In the genomic region with DNA sequence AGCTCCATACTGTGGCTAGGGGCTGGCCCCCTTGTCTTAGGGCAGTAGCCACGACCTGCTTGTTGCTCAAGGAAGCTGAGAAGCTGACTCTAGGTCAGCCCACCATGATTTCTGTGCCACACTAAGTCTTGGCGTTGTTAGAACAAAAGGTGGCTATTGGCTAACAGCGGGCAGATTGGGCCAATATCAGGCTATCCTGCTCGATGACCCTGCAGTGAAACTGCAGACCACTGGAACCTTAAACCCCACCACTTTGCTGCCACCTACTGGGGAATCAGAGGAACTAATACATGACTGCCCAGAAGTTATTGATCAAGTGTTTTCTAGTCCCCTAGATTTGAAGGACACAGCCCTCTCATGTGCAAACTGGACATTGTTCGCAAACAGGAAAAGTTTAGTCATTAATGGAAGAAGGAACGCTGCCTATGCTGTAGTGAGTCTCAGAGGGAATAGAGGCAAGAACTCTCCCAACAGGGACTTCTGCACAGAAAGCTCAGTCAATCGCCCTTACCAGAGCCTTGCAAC, we compare ENCODE assay signal across 1 cellular context.
TF ChIP-seq lines count a peak whose summit lies in the region.

No MANE protein-coding gene starts in this region.

TF ChIP-seq in HepG2, 621 proteins besides CTCF, POLR2A, EP300 and RAD21 (continued from another document and continues in another):
- TF ChIP-seq, protein P1, sequence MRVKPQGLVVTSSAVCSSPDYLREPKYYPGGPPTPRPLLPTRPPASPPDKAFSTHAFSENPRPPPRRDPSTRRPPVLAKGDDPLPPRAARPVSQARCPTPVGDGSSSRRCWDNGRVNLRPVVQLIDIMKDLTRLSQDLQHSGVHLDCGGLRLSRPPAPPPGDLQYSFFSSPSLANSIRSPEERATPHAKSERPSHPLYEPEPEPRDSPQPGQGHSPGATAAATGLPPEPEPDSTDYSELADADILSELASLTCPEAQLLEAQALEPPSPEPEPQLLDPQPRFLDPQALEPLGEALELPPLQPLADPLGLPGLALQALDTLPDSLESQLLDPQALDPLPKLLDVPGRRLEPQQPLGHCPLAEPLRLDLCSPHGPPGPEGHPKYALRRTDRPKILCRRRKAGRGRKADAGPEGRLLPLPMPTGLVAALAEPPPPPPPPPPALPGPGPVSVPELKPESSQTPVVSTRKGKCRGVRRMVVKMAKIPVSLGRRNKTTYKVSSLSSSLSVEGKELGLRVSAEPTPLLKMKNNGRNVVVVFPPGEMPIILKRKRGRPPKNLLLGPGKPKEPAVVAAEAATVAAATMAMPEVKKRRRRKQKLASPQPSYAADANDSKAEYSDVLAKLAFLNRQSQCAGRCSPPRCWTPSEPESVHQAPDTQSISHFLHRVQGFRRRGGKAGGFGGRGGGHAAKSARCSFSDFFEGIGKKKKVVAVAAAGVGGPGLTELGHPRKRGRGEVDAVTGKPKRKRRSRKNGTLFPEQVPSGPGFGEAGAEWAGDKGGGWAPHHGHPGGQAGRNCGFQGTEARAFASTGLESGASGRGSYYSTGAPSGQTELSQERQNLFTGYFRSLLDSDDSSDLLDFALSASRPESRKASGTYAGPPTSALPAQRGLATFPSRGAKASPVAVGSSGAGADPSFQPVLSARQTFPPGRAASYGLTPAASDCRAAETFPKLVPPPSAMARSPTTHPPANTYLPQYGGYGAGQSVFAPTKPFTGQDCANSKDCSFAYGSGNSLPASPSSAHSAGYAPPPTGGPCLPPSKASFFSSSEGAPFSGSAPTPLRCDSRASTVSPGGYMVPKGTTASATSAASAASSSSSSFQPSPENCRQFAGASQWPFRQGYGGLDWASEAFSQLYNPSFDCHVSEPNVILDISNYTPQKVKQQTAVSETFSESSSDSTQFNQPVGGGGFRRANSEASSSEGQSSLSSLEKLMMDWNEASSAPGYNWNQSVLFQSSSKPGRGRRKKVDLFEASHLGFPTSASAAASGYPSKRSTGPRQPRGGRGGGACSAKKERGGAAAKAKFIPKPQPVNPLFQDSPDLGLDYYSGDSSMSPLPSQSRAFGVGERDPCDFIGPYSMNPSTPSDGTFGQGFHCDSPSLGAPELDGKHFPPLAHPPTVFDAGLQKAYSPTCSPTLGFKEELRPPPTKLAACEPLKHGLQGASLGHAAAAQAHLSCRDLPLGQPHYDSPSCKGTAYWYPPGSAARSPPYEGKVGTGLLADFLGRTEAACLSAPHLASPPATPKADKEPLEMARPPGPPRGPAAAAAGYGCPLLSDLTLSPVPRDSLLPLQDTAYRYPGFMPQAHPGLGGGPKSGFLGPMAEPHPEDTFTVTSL (CRISPR knock-in tag; IDR thresholded peaks at IDR 0.05; ENCODE audit: borderline replicate concordance), result peak; percentile 56
- no peak for TF ChIP-seq ISX (CRISPR knock-in tag; conservative IDR thresholded peaks at IDR 0.05)
- TF ChIP-seq, protein P2, sequence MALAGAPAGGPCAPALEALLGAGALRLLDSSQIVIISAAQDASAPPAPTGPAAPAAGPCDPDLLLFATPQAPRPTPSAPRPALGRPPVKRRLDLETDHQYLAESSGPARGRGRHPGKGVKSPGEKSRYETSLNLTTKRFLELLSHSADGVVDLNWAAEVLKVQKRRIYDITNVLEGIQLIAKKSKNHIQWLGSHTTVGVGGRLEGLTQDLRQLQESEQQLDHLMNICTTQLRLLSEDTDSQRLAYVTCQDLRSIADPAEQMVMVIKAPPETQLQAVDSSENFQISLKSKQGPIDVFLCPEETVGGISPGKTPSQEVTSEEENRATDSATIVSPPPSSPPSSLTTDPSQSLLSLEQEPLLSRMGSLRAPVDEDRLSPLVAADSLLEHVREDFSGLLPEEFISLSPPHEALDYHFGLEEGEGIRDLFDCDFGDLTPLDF (CRISPR knock-in tag; IDR thresholded peaks at IDR 0.05), result 0 out of 2 replicates have a peak, but pooled peaks have one; percentile 11
- TF ChIP-seq, protein P3, sequence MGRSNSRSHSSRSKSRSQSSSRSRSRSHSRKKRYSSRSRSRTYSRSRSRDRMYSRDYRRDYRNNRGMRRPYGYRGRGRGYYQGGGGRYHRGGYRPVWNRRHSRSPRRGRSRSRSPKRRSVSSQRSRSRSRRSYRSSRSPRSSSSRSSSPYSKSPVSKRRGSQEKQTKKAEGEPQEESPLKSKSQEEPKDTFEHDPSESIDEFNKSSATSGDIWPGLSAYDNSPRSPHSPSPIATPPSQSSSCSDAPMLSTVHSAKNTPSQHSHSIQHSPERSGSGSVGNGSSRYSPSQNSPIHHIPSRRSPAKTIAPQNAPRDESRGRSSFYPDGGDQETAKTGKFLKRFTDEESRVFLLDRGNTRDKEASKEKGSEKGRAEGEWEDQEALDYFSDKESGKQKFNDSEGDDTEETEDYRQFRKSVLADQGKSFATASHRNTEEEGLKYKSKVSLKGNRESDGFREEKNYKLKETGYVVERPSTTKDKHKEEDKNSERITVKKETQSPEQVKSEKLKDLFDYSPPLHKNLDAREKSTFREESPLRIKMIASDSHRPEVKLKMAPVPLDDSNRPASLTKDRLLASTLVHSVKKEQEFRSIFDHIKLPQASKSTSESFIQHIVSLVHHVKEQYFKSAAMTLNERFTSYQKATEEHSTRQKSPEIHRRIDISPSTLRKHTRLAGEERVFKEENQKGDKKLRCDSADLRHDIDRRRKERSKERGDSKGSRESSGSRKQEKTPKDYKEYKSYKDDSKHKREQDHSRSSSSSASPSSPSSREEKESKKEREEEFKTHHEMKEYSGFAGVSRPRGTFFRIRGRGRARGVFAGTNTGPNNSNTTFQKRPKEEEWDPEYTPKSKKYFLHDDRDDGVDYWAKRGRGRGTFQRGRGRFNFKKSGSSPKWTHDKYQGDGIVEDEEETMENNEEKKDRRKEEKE (IDR thresholded peaks at IDR 0.05), result no peak
- TF ChIP-seq ZNF354B (CRISPR knock-in tag; IDR thresholded peaks at IDR 0.05), result no peak
- no peak for TF ChIP-seq PAX8 (CRISPR knock-in tag; IDR thresholded peaks at IDR 0.05; ENCODE audit: borderline replicate concordance)
- TF ChIP-seq, protein P4, sequence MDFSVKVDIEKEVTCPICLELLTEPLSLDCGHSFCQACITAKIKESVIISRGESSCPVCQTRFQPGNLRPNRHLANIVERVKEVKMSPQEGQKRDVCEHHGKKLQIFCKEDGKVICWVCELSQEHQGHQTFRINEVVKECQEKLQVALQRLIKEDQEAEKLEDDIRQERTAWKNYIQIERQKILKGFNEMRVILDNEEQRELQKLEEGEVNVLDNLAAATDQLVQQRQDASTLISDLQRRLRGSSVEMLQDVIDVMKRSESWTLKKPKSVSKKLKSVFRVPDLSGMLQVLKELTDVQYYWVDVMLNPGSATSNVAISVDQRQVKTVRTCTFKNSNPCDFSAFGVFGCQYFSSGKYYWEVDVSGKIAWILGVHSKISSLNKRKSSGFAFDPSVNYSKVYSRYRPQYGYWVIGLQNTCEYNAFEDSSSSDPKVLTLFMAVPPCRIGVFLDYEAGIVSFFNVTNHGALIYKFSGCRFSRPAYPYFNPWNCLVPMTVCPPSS (IDR thresholded peaks at IDR 0.05), result no peak
- TF ChIP-seq CCAR2 (optimal IDR thresholded peaks at IDR 0.05; ENCODE audit: low read depth, low read length), result no peak
- TF ChIP-seq ZNF678 (CRISPR knock-in tag; IDR thresholded peaks at IDR 0.05), result no peak
- TF ChIP-seq HOXA7 (CRISPR knock-in tag; IDR thresholded peaks at IDR 0.05), result no peak
- TF ChIP-seq, protein P5, sequence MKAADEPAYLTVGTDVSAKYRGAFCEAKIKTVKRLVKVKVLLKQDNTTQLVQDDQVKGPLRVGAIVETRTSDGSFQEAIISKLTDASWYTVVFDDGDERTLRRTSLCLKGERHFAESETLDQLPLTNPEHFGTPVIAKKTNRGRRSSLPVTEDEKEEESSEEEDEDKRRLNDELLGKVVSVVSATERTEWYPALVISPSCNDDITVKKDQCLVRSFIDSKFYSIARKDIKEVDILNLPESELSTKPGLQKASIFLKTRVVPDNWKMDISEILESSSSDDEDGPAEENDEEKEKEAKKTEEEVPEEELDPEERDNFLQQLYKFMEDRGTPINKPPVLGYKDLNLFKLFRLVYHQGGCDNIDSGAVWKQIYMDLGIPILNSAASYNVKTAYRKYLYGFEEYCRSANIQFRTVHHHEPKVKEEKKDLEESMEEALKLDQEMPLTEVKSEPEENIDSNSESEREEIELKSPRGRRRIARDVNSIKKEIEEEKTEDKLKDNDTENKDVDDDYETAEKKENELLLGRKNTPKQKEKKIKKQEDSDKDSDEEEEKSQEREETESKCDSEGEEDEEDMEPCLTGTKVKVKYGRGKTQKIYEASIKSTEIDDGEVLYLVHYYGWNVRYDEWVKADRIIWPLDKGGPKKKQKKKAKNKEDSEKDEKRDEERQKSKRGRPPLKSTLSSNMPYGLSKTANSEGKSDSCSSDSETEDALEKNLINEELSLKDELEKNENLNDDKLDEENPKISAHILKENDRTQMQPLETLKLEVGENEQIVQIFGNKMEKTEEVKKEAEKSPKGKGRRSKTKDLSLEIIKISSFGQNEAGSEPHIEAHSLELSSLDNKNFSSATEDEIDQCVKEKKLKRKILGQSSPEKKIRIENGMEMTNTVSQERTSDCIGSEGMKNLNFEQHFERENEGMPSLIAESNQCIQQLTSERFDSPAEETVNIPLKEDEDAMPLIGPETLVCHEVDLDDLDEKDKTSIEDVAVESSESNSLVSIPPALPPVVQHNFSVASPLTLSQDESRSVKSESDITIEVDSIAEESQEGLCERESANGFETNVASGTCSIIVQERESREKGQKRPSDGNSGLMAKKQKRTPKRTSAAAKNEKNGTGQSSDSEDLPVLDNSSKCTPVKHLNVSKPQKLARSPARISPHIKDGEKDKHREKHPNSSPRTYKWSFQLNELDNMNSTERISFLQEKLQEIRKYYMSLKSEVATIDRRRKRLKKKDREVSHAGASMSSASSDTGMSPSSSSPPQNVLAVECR (CRISPR knock-in tag; IDR thresholded peaks at IDR 0.05; ENCODE audit: borderline replicate concordance), result peak; percentile 51; the same call in 1 of the 2 replicates
- TF ChIP-seq, protein P6, sequence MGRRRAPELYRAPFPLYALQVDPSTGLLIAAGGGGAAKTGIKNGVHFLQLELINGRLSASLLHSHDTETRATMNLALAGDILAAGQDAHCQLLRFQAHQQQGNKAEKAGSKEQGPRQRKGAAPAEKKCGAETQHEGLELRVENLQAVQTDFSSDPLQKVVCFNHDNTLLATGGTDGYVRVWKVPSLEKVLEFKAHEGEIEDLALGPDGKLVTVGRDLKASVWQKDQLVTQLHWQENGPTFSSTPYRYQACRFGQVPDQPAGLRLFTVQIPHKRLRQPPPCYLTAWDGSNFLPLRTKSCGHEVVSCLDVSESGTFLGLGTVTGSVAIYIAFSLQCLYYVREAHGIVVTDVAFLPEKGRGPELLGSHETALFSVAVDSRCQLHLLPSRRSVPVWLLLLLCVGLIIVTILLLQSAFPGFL (CRISPR knock-in tag; IDR thresholded peaks at IDR 0.05), result no peak
- TF ChIP-seq GTF3A (CRISPR knock-in tag; conservative IDR thresholded peaks at IDR 0.05), result no peak
- peak; percentile 51; the same call in 1 of the 2 replicates for TF ChIP-seq IRF2 (CRISPR knock-in tag; IDR thresholded peaks at IDR 0.05)
- 0 out of 2 replicates have a peak, but pooled peaks have one; percentile 25 for TF ChIP-seq ZSCAN21 (CRISPR knock-in tag; IDR thresholded peaks at IDR 0.05; ENCODE audit: borderline replicate concordance)
- TF ChIP-seq, protein P7, sequence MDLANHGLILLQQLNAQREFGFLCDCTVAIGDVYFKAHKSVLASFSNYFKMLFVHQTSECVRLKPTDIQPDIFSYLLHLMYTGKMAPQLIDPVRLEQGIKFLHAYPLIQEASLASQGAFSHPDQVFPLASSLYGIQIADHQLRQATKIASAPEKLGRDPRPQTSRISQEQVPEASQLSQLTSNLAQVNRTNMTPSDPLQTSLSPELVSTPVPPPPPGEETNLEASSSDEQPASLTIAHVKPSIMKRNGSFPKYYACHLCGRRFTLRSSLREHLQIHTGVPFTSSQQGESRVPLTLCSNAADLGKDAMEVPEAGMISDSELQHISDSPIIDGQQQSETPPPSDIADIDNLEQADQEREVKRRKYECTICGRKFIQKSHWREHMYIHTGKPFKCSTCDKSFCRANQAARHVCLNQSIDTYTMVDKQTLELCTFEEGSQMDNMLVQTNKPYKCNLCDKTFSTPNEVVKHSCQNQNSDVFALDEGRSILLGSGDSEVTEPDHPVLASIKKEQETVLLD (CRISPR knock-in tag; IDR thresholded peaks at IDR 0.05; ENCODE audit: low read depth), result no peak
- no peak for TF ChIP-seq ATF1 (CRISPR knock-in tag; IDR thresholded peaks at IDR 0.05)
- TF ChIP-seq KLF15 (CRISPR knock-in tag; IDR thresholded peaks at IDR 0.05; ENCODE audit: borderline replicate concordance), result no peak
- TF ChIP-seq, protein P8, sequence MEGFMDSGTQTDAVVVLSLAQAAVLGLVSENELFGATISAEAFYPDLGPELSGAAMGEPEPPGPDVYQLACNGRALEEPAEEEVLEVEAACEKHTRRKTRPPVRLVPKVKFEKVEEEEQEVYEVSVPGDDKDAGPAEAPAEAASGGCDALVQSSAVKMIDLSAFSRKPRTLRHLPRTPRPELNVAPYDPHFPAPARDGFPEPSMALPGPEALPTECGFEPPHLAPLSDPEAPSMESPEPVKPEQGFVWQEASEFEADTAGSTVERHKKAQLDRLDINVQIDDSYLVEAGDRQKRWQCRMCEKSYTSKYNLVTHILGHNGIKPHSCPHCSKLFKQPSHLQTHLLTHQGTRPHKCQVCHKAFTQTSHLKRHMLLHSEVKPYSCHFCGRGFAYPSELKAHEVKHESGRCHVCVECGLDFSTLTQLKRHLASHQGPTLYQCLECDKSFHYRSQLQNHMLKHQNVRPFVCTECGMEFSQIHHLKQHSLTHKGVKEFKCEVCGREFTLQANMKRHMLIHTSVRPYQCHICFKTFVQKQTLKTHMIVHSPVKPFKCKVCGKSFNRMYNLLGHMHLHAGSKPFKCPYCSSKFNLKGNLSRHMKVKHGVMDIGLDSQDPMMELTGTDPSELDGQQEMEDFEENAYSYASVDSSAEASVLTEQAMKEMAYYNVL (CRISPR knock-in tag; IDR thresholded peaks at IDR 0.05; ENCODE audit: borderline replicate concordance), result no peak
- no peak for TF ChIP-seq LCORL (IDR thresholded peaks at IDR 0.05)
- TF ChIP-seq LCORL (CRISPR knock-in tag; IDR thresholded peaks at IDR 0.05), result peak; percentile 80
- no peak for TF ChIP-seq PLRG1 (conservative IDR thresholded peaks at IDR 0.05)
- TF ChIP-seq ZNF777 (CRISPR knock-in tag; IDR thresholded peaks at IDR 0.05), result no peak
- TF ChIP-seq, protein P9, sequence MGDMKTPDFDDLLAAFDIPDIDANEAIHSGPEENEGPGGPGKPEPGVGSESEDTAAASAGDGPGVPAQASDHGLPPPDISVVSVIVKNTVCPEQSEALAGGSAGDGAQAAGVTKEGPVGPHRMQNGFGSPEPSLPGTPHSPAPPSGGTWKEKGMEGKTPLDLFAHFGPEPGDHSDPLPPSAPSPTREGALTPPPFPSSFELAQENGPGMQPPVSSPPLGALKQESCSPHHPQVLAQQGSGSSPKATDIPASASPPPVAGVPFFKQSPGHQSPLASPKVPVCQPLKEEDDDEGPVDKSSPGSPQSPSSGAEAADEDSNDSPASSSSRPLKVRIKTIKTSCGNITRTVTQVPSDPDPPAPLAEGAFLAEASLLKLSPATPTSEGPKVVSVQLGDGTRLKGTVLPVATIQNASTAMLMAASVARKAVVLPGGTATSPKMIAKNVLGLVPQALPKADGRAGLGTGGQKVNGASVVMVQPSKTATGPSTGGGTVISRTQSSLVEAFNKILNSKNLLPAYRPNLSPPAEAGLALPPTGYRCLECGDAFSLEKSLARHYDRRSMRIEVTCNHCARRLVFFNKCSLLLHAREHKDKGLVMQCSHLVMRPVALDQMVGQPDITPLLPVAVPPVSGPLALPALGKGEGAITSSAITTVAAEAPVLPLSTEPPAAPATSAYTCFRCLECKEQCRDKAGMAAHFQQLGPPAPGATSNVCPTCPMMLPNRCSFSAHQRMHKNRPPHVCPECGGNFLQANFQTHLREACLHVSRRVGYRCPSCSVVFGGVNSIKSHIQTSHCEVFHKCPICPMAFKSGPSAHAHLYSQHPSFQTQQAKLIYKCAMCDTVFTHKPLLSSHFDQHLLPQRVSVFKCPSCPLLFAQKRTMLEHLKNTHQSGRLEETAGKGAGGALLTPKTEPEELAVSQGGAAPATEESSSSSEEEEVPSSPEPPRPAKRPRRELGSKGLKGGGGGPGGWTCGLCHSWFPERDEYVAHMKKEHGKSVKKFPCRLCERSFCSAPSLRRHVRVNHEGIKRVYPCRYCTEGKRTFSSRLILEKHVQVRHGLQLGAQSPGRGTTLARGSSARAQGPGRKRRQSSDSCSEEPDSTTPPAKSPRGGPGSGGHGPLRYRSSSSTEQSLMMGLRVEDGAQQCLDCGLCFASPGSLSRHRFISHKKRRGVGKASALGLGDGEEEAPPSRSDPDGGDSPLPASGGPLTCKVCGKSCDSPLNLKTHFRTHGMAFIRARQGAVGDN (CRISPR knock-in tag; IDR thresholded peaks at IDR 0.05), result no peak; the same call in 1 of the 2 replicates
- no peak for TF ChIP-seq MTF2 (CRISPR knock-in tag; IDR thresholded peaks at IDR 0.05; ENCODE audit: borderline replicate concordance)
